Comparison of ENCODE assay signal across 34 cellular contexts in the genomic region with DNA sequence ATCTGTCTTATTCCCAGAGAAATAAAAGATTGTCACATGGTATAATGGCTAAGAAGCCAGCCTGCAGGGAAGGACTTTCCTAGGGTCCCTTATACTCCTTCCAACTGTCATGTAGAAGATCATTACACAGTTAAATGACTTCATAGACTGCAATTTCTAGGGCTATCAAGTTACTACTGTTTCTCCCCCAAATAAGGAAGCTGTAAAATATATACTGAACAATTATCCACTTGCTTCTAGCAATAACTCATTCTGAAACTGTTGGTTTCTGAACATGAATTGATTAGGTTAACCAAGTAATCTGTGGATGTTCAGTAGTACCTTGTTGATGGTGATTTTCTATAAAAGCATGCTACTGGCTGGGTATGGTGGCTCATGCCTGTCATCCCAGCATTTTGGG. TPM values are rescaled to one million over a fixed set of nuclear protein-coding genes. Genes with fewer than 3 reads are reported as not detected.
"Had no signal": no experiment of that assay in that cellular context is flagged by ENCODE, and none has a peak within 500 bp of the region (broad histone marks: within the 10 kb centered on the region; RNA-seq: fewer than 3 reads in every experiment).

No MANE protein-coding gene starts in this region.

- H3K4me3 Mint-ChIP-seq: activated CD4-positive, alpha-beta T cell treated with anti-CD3 and anti-CD28 coated beads, Interleukin-2, amount 10 ng/mL, durations not matched to agents 24 days and 14 days; activated CD8-positive, alpha-beta T cell treated with anti-CD3 and anti-CD28 coated beads for 36 hours; activated naive CD4-positive, alpha-beta T cell treated with anti-CD3 and anti-CD28 coated beads, Interleukin-2, amount 10 ng/mL, durations not matched to agents 7 days and 5 days; activated naive CD8-positive, alpha-beta T cell; activated naive CD8-positive, alpha-beta T cell treated with anti-CD3 and anti-CD28 coated beads, Interleukin-2, amount 50 U/mL, for 24 hours; brain had no signal

- H3K4me3 ChIP-seq: MG63, SJCRH30, SK-N-MC had no signal

- FAIRE-seq: bronchial epithelial cell had no signal

- ATAC-seq: activated CD8-positive, alpha-beta T cell treated with anti-CD3 and anti-CD28 coated beads for 36 hours; activated naive CD8-positive, alpha-beta T cell treated with anti-CD3 and anti-CD28 coated beads, Interleukin-2, amount 50 U/mL, for 24 hours; Panc1 had no signal

- H3K4me1 ChIP-seq: SJCRH30 had no signal

- H3K9me3 Mint-ChIP-seq: activated CD4-positive, alpha-beta T cell treated with anti-CD3 and anti-CD28 coated beads, Interleukin-2, amount 10 ng/mL, durations not matched to agents 24 days and 14 days; activated CD8-positive, alpha-beta T cell treated with anti-CD3 and anti-CD28 coated beads for 36 hours; activated naive CD4-positive, alpha-beta T cell treated with anti-CD3 and anti-CD28 coated beads, Interleukin-2, amount 10 ng/mL, durations not matched to agents 7 days and 5 days; activated naive CD8-positive, alpha-beta T cell treated with anti-CD3 and anti-CD28 coated beads, Interleukin-2, amount 50 U/mL, for 24 hours; brain had no signal

- H3K36me3 ChIP-seq: MG63, SJCRH30 had no signal

- H3K27me3 Mint-ChIP-seq: activated CD4-positive, alpha-beta T cell treated with anti-CD3 and anti-CD28 coated beads, Interleukin-2, amount 10 ng/mL, durations not matched to agents 24 days and 14 days; activated CD8-positive, alpha-beta T cell treated with anti-CD3 and anti-CD28 coated beads for 36 hours; activated naive CD4-positive, alpha-beta T cell treated with anti-CD3 and anti-CD28 coated beads, Interleukin-2, amount 10 ng/mL, durations not matched to agents 7 days and 5 days; activated naive CD8-positive, alpha-beta T cell; brain had no signal

- H3K4me1 Mint-ChIP-seq: activated CD4-positive, alpha-beta T cell treated with anti-CD3 and anti-CD28 coated beads, Interleukin-2, amount 10 ng/mL, durations not matched to agents 24 days and 14 days; activated naive CD4-positive, alpha-beta T cell treated with anti-CD3 and anti-CD28 coated beads, Interleukin-2, amount 10 ng/mL, durations not matched to agents 7 days and 5 days; activated naive CD8-positive, alpha-beta T cell treated with anti-CD3 and anti-CD28 coated beads, Interleukin-2, amount 50 U/mL, for 24 hours; brain had no signal

- H3K27ac Mint-ChIP-seq: activated CD4-positive, alpha-beta T cell treated with anti-CD3 and anti-CD28 coated beads, Interleukin-2, amount 10 ng/mL, durations not matched to agents 24 days and 14 days; activated CD8-positive, alpha-beta T cell treated with anti-CD3 and anti-CD28 coated beads for 36 hours; activated naive CD4-positive, alpha-beta T cell treated with anti-CD3 and anti-CD28 coated beads, Interleukin-2, amount 10 ng/mL, durations not matched to agents 7 days and 5 days; activated naive CD8-positive, alpha-beta T cell; activated naive CD8-positive, alpha-beta T cell treated with anti-CD3 and anti-CD28 coated beads, Interleukin-2, amount 50 U/mL, for 24 hours; brain had no signal

- H3K27ac ChIP-seq: SJCRH30, SK-N-MC had no signal

- H3K9me3 ChIP-seq: MG63, SJCRH30 had no signal

- H3K27me3 ChIP-seq: MG63, SJCRH30 had no signal

- DNase-seq: activated CD4-positive, alpha-beta T cell treated with anti-CD3 and anti-CD28 coated beads, Interleukin-2, amount 10 ng/mL, durations not matched to agents 24 days and 14 days; activated CD4-positive, alpha-beta T cell treated with anti-CD3 and anti-CD28 coated beads, Interleukin-2, amount 50 U/mL, for 4 hours; activated CD8-positive, alpha-beta memory T cell treated with anti-CD3 and anti-CD28 coated beads, Interleukin-2, amount 50 U/mL, for 4 hours; activated CD8-positive, alpha-beta T cell treated with anti-CD3 and anti-CD28 coated beads for 36 hours; activated effector memory CD4-positive, alpha-beta T cell treated with Interleukin-2 at 50 U/mL for 16 hours; activated naive CD4-positive, alpha-beta T cell treated with anti-CD3 and anti-CD28 coated beads, Interleukin-2, amount 10 ng/mL, durations not matched to agents 7 days and 5 days; activated naive CD8-positive, alpha-beta T cell treated with anti-CD3 and anti-CD28 coated beads, Interleukin-2, amount 50 U/mL, for 24 hours; activated T-cell treated with anti-CD3 and anti-CD28 coated beads for 4 hours; activated T-cell treated with anti-CD3 and anti-CD28 coated beads, Interleukin-2, amount 50 U/mL, for 48 hours; caudate nucleus; cerebellar nuclear complex; Kasumi-1; KG1; MG63; NCI-H1048; NCI-H1105 treated with DMSO at 0.1 percent for 48 hours; NCI-H1436; NCI-H1694; NCI-H1930; NCI-H2081 treated with DMSO at 0.1 percent for 48 hours; NCI-H226; NCI-H446 treated with DMSO at 0.1 percent for 48 hours; NCI-H524 treated with DMSO at 0.1 percent for 48 hours; SHP77; SJCRH30; T1000 had no signal

RNA-seq across cellular contexts. Expression of a gene that starts 44.6 kb away (rescaled TPM):
- total RNA-seq: activated CD4-positive, alpha-beta T cell treated with anti-CD3 and anti-CD28 coated beads, Interleukin-2, amount 10 ng/mL, durations not matched to agents 24 days and 14 days; activated CD8-positive, alpha-beta T cell treated with anti-CD3 and anti-CD28 coated beads for 36 hours; RPMI7951; SJCRH30; T-helper 1 cell treated with Interleukin-12 subunit alpha and Interleukin-12 subunit beta and Interleukin-4 antibody, amounts not matched to agents 30 ng/mL and 1 ng/mL, for 36 hours; T-helper 2 cell treated with Interferon-gamma antibody and Interleukin-4, amounts not matched to agents 100 ng/mL and 5 ng/mL, for 36 hours had no signal
